In genomic region chr16:85170066-85171003, GRCh38 we compare ENCODE assay signal across 10 cellular contexts. TPM values are rescaled to one million over a fixed set of nuclear protein-coding genes. Genes with fewer than 3 reads are reported as not detected.
DNase-seq lines count a peak whose midpoint lies in the region; ATAC-seq and TF ChIP-seq lines count a peak whose summit lies in the region.
"Had no signal": no experiment of that assay in that cellular context is flagged by ENCODE, and none has a peak within 500 bp of the region (broad histone marks: within the 10 kb centered on the region; RNA-seq: fewer than 3 reads in every experiment).

No MANE protein-coding gene starts in this region.

- peak in 4 of 8 donors; percentile 7 to 26 (median 16) for ATAC-seq in heart right ventricle
- no peak for ATAC-seq in GM18519 (IDR thresholded peaks at IDR 0.05; ENCODE audit: low FRiP score, unreplicated experiment)
- ATAC-seq in GM18868 (IDR thresholded peaks at IDR 0.05; ENCODE audit: unreplicated experiment), result no peak

- DNase-seq in DMS153 (lab: John Stamatoyannopoulos, UW), result peak; percentile 62
- peak in 1 of 2 experiments; percentile 22 for DNase-seq in SJSA1 (ENCODE audit: low read depth in 1 of 2, low spot score in 2 of 2)
- DNase-seq in heart right ventricle, result no peak
- no peak for DNase-seq in sigmoid colon
- DNase-seq in hepatic stellate cell (ENCODE audit: low spot score), result no peak
- DNase-seq in activated CD8-positive, alpha-beta memory T cell treated with anti-CD3 and anti-CD28 coated beads, Interleukin-2, amount 50 U/mL, for 48 hours, result no peak
- DNase-seq: NCI-H2107 had no signal

- peaks cover 80% of the 10 kb centered on the region for H3K4me1 ChIP-seq in SJSA1 (replicated peaks)
- peaks cover 7 to 87% (median 74%) of the 10 kb centered on the region in 9 donors for H3K4me1 ChIP-seq in heart right ventricle
- peaks cover 0 to 87% (median 76%) of the 10 kb centered on the region in 4 donors for H3K4me1 ChIP-seq in sigmoid colon

- intact Hi-C loops in heart right ventricle (cut with DNase I) (loop anchor here in 6 of 10 donors (5.0 to 10.0 kb wide), 6 partner anchors 46 to 64 kb away; no protein-coding TSS in a partner anchor), sigmoid colon (cut with DNase I) (no loop called here)

- WGBS in heart right ventricle, 2 donors, result 52% methylated on average over 57 to 64 of the region's 64 CpGs
- WGBS in sigmoid colon, 2 donors, result 27 to 42% methylated on average over 64 of the region's 64 CpGs

- TF ChIP-seq EP300 in sigmoid colon (IDR thresholded peaks at IDR 0.05), result no peak

- H3K27me3 ChIP-seq in SJSA1 (replicated peaks) (no peaks in the 10 kb centered on the region), heart right ventricle (peaks cover 0 to 65% (median 0%) of the 10 kb centered on the region in 7 donors), sigmoid colon (no peaks in the 10 kb centered on the region)

- H3K36me3 ChIP-seq in SJSA1 (peaks cover 31% of the 10 kb centered on the region; the same call in 1 of the 2 replicates), heart right ventricle (no peaks in the 10 kb centered on the region), sigmoid colon (no peaks in the 10 kb centered on the region)

- TF ChIP-seq POLR2A in sigmoid colon (IDR thresholded peaks at IDR 0.05), result no peak

- TF ChIP-seq CTCF in heart right ventricle (IDR thresholded peaks at IDR 0.05) (no peak), sigmoid colon (IDR thresholded peaks at IDR 0.05) (no peak)

- H3K9me3 ChIP-seq in SJSA1 (replicated peaks) (no peaks in the 10 kb centered on the region), heart right ventricle (no peaks in the 10 kb centered on the region), sigmoid colon (no peaks in the 10 kb centered on the region)

- H3K4me3 ChIP-seq in SJSA1 (peak overlapping the region; percentile 60), heart right ventricle (peak overlapping the region in 9 of 10 donors; percentile 43 to 61 (median 51)), sigmoid colon (peak overlapping the region in 3 of 4 donors; percentile 63 to 66 (median 64))

- H3K27ac ChIP-seq in SJSA1 (no peak overlapping the region), heart right ventricle (peak overlapping the region in 1 of 10 donors; percentile 60), sigmoid colon (peak overlapping the region in 3 of 4 donors; percentile 66 to 70 (median 68))

RNA-seq across cellular contexts. Expression of gene CIBAR2, which starts 58.1 kb away (rescaled TPM):
- 0.05 TPM in 1 of 2 replicates, not detected in the other for total RNA-seq in SJSA1 (2014; rRNA removed; shearing (Covaris generic))
- not detected for total RNA-seq in heart right ventricle
- not detected for polyA plus RNA-seq in heart right ventricle
- not detected for total RNA-seq in sigmoid colon
- polyA plus RNA-seq in sigmoid colon, result not detected
- total RNA-seq: subcutaneous adipose tissue had no signal
